ENCODE assay signal across 8 cellular contexts in the genomic region with DNA sequence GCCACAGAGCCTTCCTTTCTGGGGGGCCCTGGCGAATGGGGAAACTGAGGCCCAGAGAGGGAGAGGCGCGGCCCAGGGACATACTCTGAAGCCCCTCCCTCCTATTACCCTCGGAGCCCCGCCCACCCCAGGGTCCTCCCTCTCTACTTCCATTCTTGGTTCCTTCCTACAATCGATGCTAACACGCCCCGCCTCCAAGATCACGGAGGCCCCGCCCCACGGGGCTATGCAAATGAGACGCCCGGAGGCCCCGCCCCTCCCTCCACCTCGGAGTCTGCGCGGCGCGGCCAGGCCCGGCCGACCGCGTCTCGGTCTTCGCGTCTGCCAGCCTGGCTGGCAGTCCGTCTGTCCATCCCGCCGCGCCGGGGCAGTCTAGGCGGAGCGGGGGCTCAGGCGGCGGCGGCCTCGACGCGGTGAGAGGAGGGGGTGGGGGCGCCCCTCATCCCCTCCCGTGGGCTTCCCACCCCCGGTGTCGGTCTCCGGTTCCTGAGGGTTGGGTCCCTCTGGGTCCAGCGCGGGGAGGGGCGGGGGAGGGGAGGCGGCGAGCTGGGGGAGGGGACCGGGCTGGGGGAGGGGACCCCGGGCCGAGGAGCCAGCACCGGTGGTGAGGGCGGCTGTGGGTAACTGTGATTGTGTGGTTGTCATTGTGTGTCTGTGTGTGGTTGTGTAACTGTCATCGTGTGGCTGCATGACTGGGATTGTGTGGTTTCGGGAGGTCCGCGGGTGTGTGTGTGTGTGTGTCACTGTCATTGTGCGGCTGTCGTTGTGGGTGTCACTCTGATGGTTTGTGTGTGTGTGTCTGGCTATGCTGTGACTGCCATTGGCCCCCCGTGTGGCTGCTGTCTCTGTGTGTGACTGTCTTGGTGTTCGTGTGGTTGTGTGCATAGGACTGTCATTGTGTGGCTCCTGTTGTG. TPM values are rescaled to one million over a fixed set of nuclear protein-coding genes. Genes with fewer than 3 reads are reported as not detected.
DNase-seq lines count a peak whose midpoint lies in the region; ATAC-seq and TF ChIP-seq lines count a peak whose summit lies in the region.

A gene with protein sequence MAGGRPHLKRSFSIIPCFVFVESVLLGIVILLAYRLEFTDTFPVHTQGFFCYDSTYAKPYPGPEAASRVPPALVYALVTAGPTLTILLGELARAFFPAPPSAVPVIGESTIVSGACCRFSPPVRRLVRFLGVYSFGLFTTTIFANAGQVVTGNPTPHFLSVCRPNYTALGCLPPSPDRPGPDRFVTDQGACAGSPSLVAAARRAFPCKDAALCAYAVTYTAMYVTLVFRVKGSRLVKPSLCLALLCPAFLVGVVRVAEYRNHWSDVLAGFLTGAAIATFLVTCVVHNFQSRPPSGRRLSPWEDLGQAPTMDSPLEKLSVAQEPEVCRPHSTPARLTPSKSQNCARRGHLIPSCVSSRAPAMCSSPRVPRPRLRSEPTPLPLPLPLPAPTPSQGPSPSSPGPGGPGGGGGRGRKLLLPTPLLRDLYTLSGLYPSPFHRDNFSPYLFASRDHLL (plus strand): TSS at position 273 of the 914 bp plus-strand sequence. CDS start 2,242 bp downstream, outside the sequence.

- H3K36me3 ChIP-seq in OCI-LY7 (ENCODE audit: insufficient read depth, low read length) = no peaks in the 10 kb centered on the region

- DNase-seq in DMS 273 (lab: John Stamatoyannopoulos, UW; ENCODE audit: unreplicated experiment) (peak; percentile 95), HT-29 (ENCODE audit: low spot score) (peak; percentile 67), OCI-LY7 (ENCODE audit: low spot score) (peak; percentile 85), activated T-cell treated with anti-CD3 and anti-CD28 coated beads for 4 hours (peak; percentile 78), epidermal melanocyte (ENCODE audit: insufficient read length, low spot score) (peak; percentile 96), middle frontal gyrus (ENCODE audit: extremely low spot score, low spot score) (peak; percentile 83)
- DNase-seq in stimulated activated CD8-positive, alpha-beta memory T cell treated with anti-CD3 and anti-CD28 coated beads, Interleukin-15, amount 100 ng/mL, for 4 hours (ENCODE audit: low read depth in 2 of 2) = peak; percentile 53 to 57

- H4K20me1 ChIP-seq in OCI-LY7 (ENCODE audit: insufficient read depth, low read length) = no peaks in the 10 kb centered on the region

- BruUV-seq in OCI-LY7 (replicated peaks; lab: Mats Ljungman, UMichigan) = no TSS peak

- CTCF ChIA-PET in OCI-LY7 (lab: Charles Lee; ENCODE audit: unreplicated experiment) = no interaction called here

- intact Hi-C loops in OCI-LY7 (cut with micrococcal nuclease; ENCODE audit: unreplicated experiment) = no loop called here

- H3K9me2 ChIP-seq in OCI-LY7 (ENCODE audit: insufficient read depth, low read length) = no peaks in the 10 kb centered on the region

- H2AFZ ChIP-seq in OCI-LY7 (ENCODE audit: low read length) = no peak within 1 kb of the TSS

- H3K4me3 ChIP-seq in OCI-LY7 (ENCODE audit: low read depth, low read length, poor library complexity, severe bottlenecking) = peak within 1 kb of the TSS; percentile 57

- no peaks in the 10 kb centered on the region for H3K79me2 ChIP-seq in OCI-LY7 (ENCODE audit: insufficient read depth, low read depth, low read length)

- peak within 1 kb of the TSS; percentile 51 for H3K4me2 ChIP-seq in OCI-LY7 (ENCODE audit: low read length)

- TF ChIP-seq CTCF in OCI-LY7 (conservative IDR thresholded peaks at IDR 0.05; ENCODE audit: low read length) = no peak

- no peak for ATAC-seq in HG02840 (IDR thresholded peaks at IDR 0.05; ENCODE audit: low FRiP score, unreplicated experiment)

- H3K4me1 ChIP-seq in OCI-LY7 (ENCODE audit: insufficient read depth, low read length, poor library complexity, severe bottlenecking) = no peaks in the 10 kb centered on the region

- POLR2A ChIA-PET in OCI-LY7 (lab: Charles Lee) = no interaction called here

- no peaks in the 10 kb centered on the region for H3K9me3 ChIP-seq in OCI-LY7 (ENCODE audit: low read length)

- no peak within 1 kb of the TSS for H3K27ac ChIP-seq in OCI-LY7 (ENCODE audit: low read depth, low read length, poor library complexity, severe bottlenecking)

RNA-seq across cellular contexts. Expression of the gene that starts here (rescaled TPM):
- total RNA-seq in HT-29 (2014; rRNA removed; shearing (Covaris generic)) = 1.7 and 3.6 TPM in 2 replicates
- total RNA-seq in OCI-LY7 (2014; rRNA removed; shearing (Covaris generic)) = 0.54 and 0.88 TPM in 2 replicates
- 2.7 and 3.6 TPM in 2 replicates for total RNA-seq in OCI-LY7 (2022)
